In genomic region chr1:79896136-79896535, GRCh38 we compare ENCODE assay signal across 24 cellular contexts.
"Had no signal": no experiment of that assay in that cellular context is flagged by ENCODE, and none has a peak within 500 bp of the region (broad histone marks: within the 10 kb centered on the region; RNA-seq: fewer than 3 reads in every experiment).

No MANE protein-coding gene starts in this region.

- H3K4me3 ChIP-seq: left lung, lower lobe of right lung, ovary, skin epidermis, stomach, thoracic aorta, tibial artery, upper lobe of right lung had no signal

- H3K27ac ChIP-seq: left lung, lower lobe of right lung, ovary, skin epidermis, stomach, thoracic aorta, tibial artery, upper lobe of right lung had no signal

- H3K9me3 ChIP-seq: left lung, lower lobe of right lung, ovary, thoracic aorta, tibial artery, upper lobe of right lung had no signal

- H3K36me3 ChIP-seq: left lung, lower lobe of right lung, ovary, stomach, thoracic aorta, tibial artery, upper lobe of right lung had no signal

- ATAC-seq: left cardiac atrium; natural killer cell; right cardiac atrium; sciatic nerve; stimulated activated naive B cell treated with anti-CD40 and anti-IgM and Interleukin-4, amounts not matched to agents 10 μg/mL and 1 μg/mL and 100 μg/mL, for 72 hours; stimulated activated naive CD8-positive, alpha-beta T cell treated with anti-CD3 and anti-CD28 coated beads, Interleukin-15, Interleukin-2, amounts not matched to agents 100 U/mL and 50 U/mL, for 24 hours had no signal

- H3K27me3 ChIP-seq: left lung, ovary, stomach, tibial artery, upper lobe of right lung had no signal

- DNase-seq: hippocampal formation; kidney glomerular epithelial cell; left cardiac atrium; left lung; lower lobe of right lung; mammary epithelial cell; mesenchymal stem cell; naive B cell; natural killer cell; ovary; right cardiac atrium; stimulated activated CD4-positive, alpha-beta T cell treated with anti-CD3 and anti-CD28 coated beads, Interleukin-12 subunit alpha, Interleukin-12 subunit beta, amount 100 ng/mL, for 4 hours; stimulated activated CD4-positive, alpha-beta T cell treated with anti-CD3 and anti-CD28 coated beads, Interleukin-15, amount 100 ng/mL, for 24 hours; stimulated activated CD4-positive, alpha-beta T cell treated with anti-CD3 and anti-CD28 coated beads, Interleukin-2, amount 100 ng/mL, for 24 hours; stimulated activated CD4-positive, alpha-beta T cell treated with anti-CD3 and anti-CD28 coated beads, Interleukin-4, amount 100 ng/mL, for 1 hour; stimulated activated naive B cell treated with anti-CD40 and anti-IgM and Interleukin-4, amounts not matched to agents 10 μg/mL and 1 μg/mL and 100 μg/mL, for 72 hours; stimulated activated naive CD8-positive, alpha-beta T cell treated with anti-CD3 and anti-CD28 coated beads, Interleukin-15, Interleukin-2, amounts not matched to agents 100 U/mL and 50 U/mL, for 24 hours; stomach; tibial artery; trophoblast cell; upper lobe of right lung had no signal

- H3K4me1 ChIP-seq: left lung, lower lobe of right lung, stomach, tibial artery, upper lobe of right lung had no signal
